ENCODE assay signal across 33 cellular contexts in the genomic region with DNA sequence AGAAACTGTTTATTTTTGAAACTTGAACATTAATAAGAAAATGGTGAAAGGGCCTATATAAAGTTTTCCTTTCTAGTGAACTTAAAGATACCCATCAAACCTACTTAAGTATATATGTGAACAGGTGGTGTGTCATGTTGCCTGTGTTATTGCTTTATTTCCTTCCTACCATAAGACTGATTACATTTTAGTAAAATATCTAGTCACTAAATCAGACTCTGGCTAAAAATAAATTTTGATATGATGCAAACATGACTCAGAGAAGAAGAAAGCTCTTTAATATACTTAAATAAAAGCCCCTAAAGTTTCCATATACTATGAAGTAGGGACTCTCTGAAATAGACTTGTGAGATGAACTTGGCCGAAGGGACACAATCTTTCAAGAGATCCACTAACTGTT. TPM values are rescaled to one million over a fixed set of nuclear protein-coding genes. Genes with fewer than 3 reads are reported as not detected.
A peak's percentile ranks its signal among the peaks of the same experiment; 100 is the strongest.
DNase-seq lines count a peak whose midpoint lies in the region; ATAC-seq and TF ChIP-seq lines count a peak whose summit lies in the region.
"Had no signal": no experiment of that assay in that cellular context is flagged by ENCODE, and none has a peak within 500 bp of the region (broad histone marks: within the 10 kb centered on the region; RNA-seq: fewer than 3 reads in every experiment).

No MANE protein-coding gene starts in this region.

- no peak for ATAC-seq in activated CD8-positive, alpha-beta T cell treated with anti-CD3 and anti-CD28 coated beads for 36 hours
- no peak for ATAC-seq in activated CD8-positive, alpha-beta T cell treated with anti-CD3 and anti-CD28 coated beads, Interleukin-2, amount 10 ng/mL, durations not matched to agents 7 days and 5 days
- ATAC-seq: foreskin keratinocyte, left ventricle myocardium superior had no signal

- H3K4me3 Mint-ChIP-seq in activated CD8-positive, alpha-beta T cell treated with anti-CD3 and anti-CD28 coated beads for 36 hours, result no peak overlapping the region
- no peak overlapping the region for H3K4me3 Mint-ChIP-seq in activated CD8-positive, alpha-beta T cell treated with anti-CD3 and anti-CD28 coated beads, Interleukin-2, amount 10 ng/mL, durations not matched to agents 7 days and 5 days
- no peak overlapping the region for H3K4me3 Mint-ChIP-seq in activated naive CD8-positive, alpha-beta T cell treated with anti-CD3 and anti-CD28 coated beads for 36 hours
- H3K4me3 Mint-ChIP-seq: CD4-positive, CD25-positive, alpha-beta regulatory T cell; IgD-negative memory B cell; neural crest cell had no signal

- peaks cover 11% of the 10 kb centered on the region; the same call in 1 of the 2 replicates for H3K36me3 ChIP-seq in PC-9 (ENCODE audit: low read depth)

- H3K9me3 ChIP-seq in PC-9 (ENCODE audit: insufficient read depth, low read depth), result no peaks in the 10 kb centered on the region
- H3K9me3 ChIP-seq: breast epithelium, right atrium auricular region, spleen, tibial nerve had no signal

- H2AFZ ChIP-seq in PC-9, result no peak overlapping the region
- H2AFZ ChIP-seq: parathyroid adenoma had no signal

- H3K27me3 Mint-ChIP-seq in activated CD8-positive, alpha-beta T cell treated with anti-CD3 and anti-CD28 coated beads for 36 hours, result no peaks in the 10 kb centered on the region
- no peaks in the 10 kb centered on the region for H3K27me3 Mint-ChIP-seq in activated CD8-positive, alpha-beta T cell treated with anti-CD3 and anti-CD28 coated beads, Interleukin-2, amount 10 ng/mL, durations not matched to agents 7 days and 5 days (ENCODE audit: low read depth)
- H3K27me3 Mint-ChIP-seq in activated naive CD8-positive, alpha-beta T cell treated with anti-CD3 and anti-CD28 coated beads for 36 hours, result no peaks in the 10 kb centered on the region
- H3K27me3 Mint-ChIP-seq: CD4-positive, CD25-positive, alpha-beta regulatory T cell; IgD-negative memory B cell had no signal

- H3K4me3 ChIP-seq in fibroblast of the aortic adventitia (ENCODE audit: low read depth, low read length) (no peak overlapping the region), PC-9 (no peak overlapping the region)
- H3K4me3 ChIP-seq: breast epithelium, right atrium auricular region, spleen, tibial nerve had no signal

- no peaks in the 10 kb centered on the region for H3K9me2 ChIP-seq in PC-9 (ENCODE audit: insufficient read depth)

- no peaks in the 10 kb centered on the region for H4K20me1 ChIP-seq in PC-9 (ENCODE audit: insufficient read depth)

- peaks cover 33% of the 10 kb centered on the region for H3K36me3 Mint-ChIP-seq in activated CD8-positive, alpha-beta T cell treated with anti-CD3 and anti-CD28 coated beads for 36 hours (ENCODE audit: low read depth)
- peaks cover 35% of the 10 kb centered on the region for H3K36me3 Mint-ChIP-seq in activated CD8-positive, alpha-beta T cell treated with anti-CD3 and anti-CD28 coated beads, Interleukin-2, amount 10 ng/mL, durations not matched to agents 7 days and 5 days (ENCODE audit: low read depth)
- peaks cover 10% of the 10 kb centered on the region for H3K36me3 Mint-ChIP-seq in activated naive CD8-positive, alpha-beta T cell treated with anti-CD3 and anti-CD28 coated beads for 36 hours

- BruUV-seq in PC-9 (replicated peaks; lab: Mats Ljungman, UMichigan), result no TSS peak

- H3K4me2 ChIP-seq in PC-9, result no peak overlapping the region

- CTCF ChIA-PET in activated CD8-positive, alpha-beta T cell treated with anti-CD3 and anti-CD28 coated beads for 36 hours (lab: Charles Lee), result interaction anchor here (1.2 kb wide), 1 partner anchor 10 kb away, joined by 4 read pairs; no protein-coding TSS in a partner anchor
- CTCF ChIA-PET in activated CD8-positive, alpha-beta T cell treated with anti-CD3 and anti-CD28 coated beads, Interleukin-2, amount 10 ng/mL, durations not matched to agents 7 days and 5 days (lab: Charles Lee), result interaction anchor here (1.4 kb wide), 1 partner anchor 9 kb away, joined by 3 read pairs; no protein-coding TSS in a partner anchor
- CTCF ChIA-PET in PC-9 (lab: Charles Lee), result no interaction called here

- 0 out of 2 replicates have a peak, but pooled peaks cover 3% of the 10 kb centered on the region for H3F3A ChIP-seq in PC-9 (ENCODE audit: insufficient read depth, low read depth)

- peak overlapping the region; percentile 77 for H3K27ac Mint-ChIP-seq in activated CD8-positive, alpha-beta T cell treated with anti-CD3 and anti-CD28 coated beads for 36 hours
- no peak overlapping the region for H3K27ac Mint-ChIP-seq in activated CD8-positive, alpha-beta T cell treated with anti-CD3 and anti-CD28 coated beads, Interleukin-2, amount 10 ng/mL, durations not matched to agents 7 days and 5 days
- peak overlapping the region; percentile 74 for H3K27ac Mint-ChIP-seq in activated naive CD8-positive, alpha-beta T cell treated with anti-CD3 and anti-CD28 coated beads for 36 hours

- DNase-seq in activated CD8-positive, alpha-beta T cell treated with anti-CD3 and anti-CD28 coated beads for 36 hours, result no peak
- DNase-seq in activated CD8-positive, alpha-beta T cell treated with anti-CD3 and anti-CD28 coated beads, Interleukin-2, amount 10 ng/mL, durations not matched to agents 7 days and 5 days, result no peak
- DNase-seq in HCEC 1CT (peak; percentile 72), fibroblast of the aortic adventitia (ENCODE audit: low read depth) (peak; percentile 33), PC-9 (no peak), caudate nucleus (lab: John Stamatoyannopoulos, UW) (no peak), NCI-H345 (lab: John Stamatoyannopoulos, UW) (no peak)
- no peak for DNase-seq in activated naive CD8-positive, alpha-beta T cell treated with anti-CD3 and anti-CD28 coated beads for 36 hours
- DNase-seq: activated CD4-positive, alpha-beta T cell treated with anti-CD3 and anti-CD28 coated beads for 1 hour; activated gamma-delta T cell; AML-193; CD4-positive, CD25-positive, alpha-beta regulatory T cell; DMS79 treated with DMSO at 0.1 percent for 48 hours; effector CD4-positive, alpha-beta T cell; foreskin keratinocyte; head of caudate nucleus; islet precursor cell; left ventricle myocardium superior; mesendoderm; NCI-H1092; NCI-H1694 treated with DMSO at 0.1 percent for 48 hours; NCI-H2171; NCI-H510A; spleen; stimulated activated CD4-positive, alpha-beta T cell treated with anti-CD3 and anti-CD28 coated beads, Interleukin-2, amount 100 ng/mL, for 48 hours; T-helper 2 cell had no signal

- H3K27ac ChIP-seq in PC-9 (no peak overlapping the region), caudate nucleus (ENCODE audit: low read depth, low read length) (no peak overlapping the region)
- H3K27ac ChIP-seq: breast epithelium, epithelial cell of prostate, foreskin keratinocyte, parathyroid adenoma, right atrium auricular region, spleen, tibial nerve had no signal

- H3K27me3 ChIP-seq in PC-9 (ENCODE audit: insufficient read depth, low read depth), result no peaks in the 10 kb centered on the region
- H3K27me3 ChIP-seq: breast epithelium, foreskin keratinocyte, right atrium auricular region, spleen, tibial nerve had no signal

- H3K9me3 Mint-ChIP-seq in activated CD8-positive, alpha-beta T cell treated with anti-CD3 and anti-CD28 coated beads for 36 hours, result no peaks in the 10 kb centered on the region
- no peaks in the 10 kb centered on the region for H3K9me3 Mint-ChIP-seq in activated CD8-positive, alpha-beta T cell treated with anti-CD3 and anti-CD28 coated beads, Interleukin-2, amount 10 ng/mL, durations not matched to agents 7 days and 5 days (ENCODE audit: insufficient read depth)
- no peaks in the 10 kb centered on the region for H3K9me3 Mint-ChIP-seq in activated naive CD8-positive, alpha-beta T cell treated with anti-CD3 and anti-CD28 coated beads for 36 hours
- H3K9me3 Mint-ChIP-seq: CD4-positive, CD25-positive, alpha-beta regulatory T cell; IgD-negative memory B cell; neural crest cell had no signal

- peaks cover 5% of the 10 kb centered on the region for H3K4me1 Mint-ChIP-seq in activated CD8-positive, alpha-beta T cell treated with anti-CD3 and anti-CD28 coated beads for 36 hours (ENCODE audit: low read depth)
- no peaks in the 10 kb centered on the region for H3K4me1 Mint-ChIP-seq in activated CD8-positive, alpha-beta T cell treated with anti-CD3 and anti-CD28 coated beads, Interleukin-2, amount 10 ng/mL, durations not matched to agents 7 days and 5 days (ENCODE audit: low read depth)
- peaks cover 4% of the 10 kb centered on the region for H3K4me1 Mint-ChIP-seq in activated naive CD8-positive, alpha-beta T cell treated with anti-CD3 and anti-CD28 coated beads for 36 hours
- H3K4me1 Mint-ChIP-seq: neural crest cell had no signal

- no peak for TF ChIP-seq CTCF in activated CD8-positive, alpha-beta T cell treated with anti-CD3 and anti-CD28 coated beads for 36 hours (IDR thresholded peaks at IDR 0.05)
- TF ChIP-seq CTCF in fibroblast of the aortic adventitia (IDR thresholded peaks at IDR 0.05; ENCODE audit: insufficient read depth, low read length) (no peak), PC-9 (conservative IDR thresholded peaks at IDR 0.05) (no peak)

- intact Hi-C loops in activated CD8-positive, alpha-beta T cell treated with anti-CD3 and anti-CD28 coated beads for 36 hours (cut with micrococcal nuclease), result no loop called here
- intact Hi-C loops in PC-9 (cut with micrococcal nuclease; ENCODE audit: unreplicated experiment), result loop anchor here (2.0 kb wide), 1 partner anchor 15 kb away; no protein-coding TSS in a partner anchor

- no peaks in the 10 kb centered on the region for H3K79me2 ChIP-seq in PC-9 (ENCODE audit: low read depth)
- H3K79me2 ChIP-seq: parathyroid adenoma had no signal

- POLR2A ChIA-PET in activated CD8-positive, alpha-beta T cell treated with anti-CD3 and anti-CD28 coated beads for 36 hours (lab: Charles Lee), result no interaction called here
- POLR2A ChIA-PET in activated CD8-positive, alpha-beta T cell treated with anti-CD3 and anti-CD28 coated beads, Interleukin-2, amount 10 ng/mL, durations not matched to agents 7 days and 5 days (lab: Charles Lee), result no interaction called here
- POLR2A ChIA-PET in PC-9 (lab: Charles Lee; ENCODE audit: unreplicated experiment), result no interaction called here

- H3K4me1 ChIP-seq in PC-9 (replicated peaks; ENCODE audit: insufficient read depth), result no peaks in the 10 kb centered on the region
- H3K4me1 ChIP-seq: breast epithelium, foreskin keratinocyte, parathyroid adenoma, right atrium auricular region, tibial nerve had no signal

RNA-seq across cellular contexts. Expression of gene FBXL3, which starts 35.1 kb away (rescaled TPM):
- total RNA-seq in activated CD8-positive, alpha-beta T cell treated with anti-CD3 and anti-CD28 coated beads for 36 hours, result 10 to 100 TPM; 32.8 to 34.3 TPM
- 10 to 100 TPM; 35.6 to 38.0 TPM for total RNA-seq in activated CD8-positive, alpha-beta T cell treated with anti-CD3 and anti-CD28 coated beads, Interleukin-2, amount 10 ng/mL, durations not matched to agents 7 days and 5 days
- 10 to 100 TPM; 33.6 to 35.4 TPM for total RNA-seq in activated naive CD8-positive, alpha-beta T cell treated with anti-CD3 and anti-CD28 coated beads for 36 hours
- 78.8 and 144 TPM in 2 replicates for total RNA-seq in fibroblast of the aortic adventitia (ENCODE audit: low replicate concordance)
- 20.3 and 22.0 TPM in 2 replicates for total RNA-seq in PC-9 (2021)

Comparison
In these comparisons a context has a peak if more than half of its experiments do, and no peak if none do; other contexts are left out.
1. DNase-seq: peak in HCEC 1CT (single experiment) and fibroblast of the aortic adventitia (single experiment); none in activated CD8-positive, alpha-beta T cell treated with anti-CD3 and anti-CD28 coated beads for 36 hours (single experiment), activated CD8-positive, alpha-beta T cell treated with anti-CD3 and anti-CD28 coated beads, Interleukin-2, amount 10 ng/mL, durations not matched to agents 7 days and 5 days (single experiment), activated naive CD8-positive, alpha-beta T cell treated with anti-CD3 and anti-CD28 coated beads for 36 hours (single experiment), PC-9 (0 of 2), caudate nucleus (0 of 61) and NCI-H345 (single experiment).